In the genomic region with DNA sequence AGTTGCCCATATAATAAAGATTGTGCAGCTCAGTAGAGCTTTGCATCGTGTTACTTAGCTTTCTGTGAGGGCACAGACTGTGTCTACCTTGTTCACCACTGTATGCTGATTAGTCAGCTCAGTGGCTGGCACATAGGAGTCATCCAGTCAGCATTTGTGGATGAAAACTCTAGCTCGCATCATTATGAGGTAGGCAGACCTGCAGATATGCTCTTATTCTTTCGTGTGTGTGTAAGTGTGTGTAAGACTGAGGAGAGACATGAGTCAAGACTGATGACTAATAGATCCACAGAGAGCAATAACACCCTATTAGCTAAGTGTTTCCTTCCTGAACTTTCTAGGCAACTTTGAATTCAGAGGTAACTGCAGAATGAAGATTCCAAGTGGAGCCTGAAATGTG, we compare ENCODE assay signal across 9 cellular contexts. TPM values are rescaled to one million over a fixed set of nuclear protein-coding genes. Genes with fewer than 3 reads are reported as not detected.
DNase-seq lines count a peak whose midpoint lies in the region; ATAC-seq and TF ChIP-seq lines count a peak whose summit lies in the region.
"Had no signal": no experiment of that assay in that cellular context is flagged by ENCODE, and none has a peak within 500 bp of the region (broad histone marks: within the 10 kb centered on the region; RNA-seq: fewer than 3 reads in every experiment).

No MANE protein-coding gene starts in this region.

- no peaks in the 10 kb centered on the region for H3K9me3 Mint-ChIP-seq in activated CD8-positive, alpha-beta memory T cell treated with anti-CD3 and anti-CD28 coated beads, Interleukin-2, amount 10 ng/mL, durations not matched to agents 7 days and 5 days (ENCODE audit: low read depth)

- CTCF ChIA-PET in activated CD8-positive, alpha-beta memory T cell treated with anti-CD3 and anti-CD28 coated beads, Interleukin-2, amount 10 ng/mL, durations not matched to agents 7 days and 5 days (lab: Charles Lee): interaction anchor here (1.5 kb wide), 1 partner anchor 9 kb away, joined by 4 read pairs; no protein-coding TSS in a partner anchor

- peaks cover 61% of the 10 kb centered on the region for H3K36me3 Mint-ChIP-seq in activated CD8-positive, alpha-beta memory T cell treated with anti-CD3 and anti-CD28 coated beads, Interleukin-2, amount 10 ng/mL, durations not matched to agents 7 days and 5 days

- in situ Hi-C loops in GM13977 (cut with MboI; ENCODE audit: low pct_unique_long_range_greater_than_20kb, low sequenced_read_pairs, unreplicated experiment): no loop called here
- in situ Hi-C loops in G401 (cut with HindIII; ENCODE audit: low sequenced_read_pairs): no loop called here

- peak; percentile 49 for DNase-seq in activated CD8-positive, alpha-beta memory T cell treated with anti-CD3 and anti-CD28 coated beads, Interleukin-2, amount 10 ng/mL, durations not matched to agents 7 days and 5 days
- DNase-seq in activated CD8-positive, alpha-beta memory T cell treated with anti-CD3 and anti-CD28 coated beads for 24 hours: no peak
- DNase-seq in activated T-cell treated with anti-CD3 and anti-CD28 coated beads for 4 hours (peak; percentile 19), fibroblast of peridontal ligament (ENCODE audit: extremely low read depth) (peak; percentile 73), GM13977 (ENCODE audit: low spot score) (no peak), G401 (ENCODE audit: low spot score) (no peak)
- peak; percentile 28 to 37 for DNase-seq in stimulated activated CD8-positive, alpha-beta memory T cell treated with anti-CD3 and anti-CD28 coated beads, Interleukin-7, amount 100 ng/mL, for 4 hours (ENCODE audit: low read depth in 2 of 2)
- DNase-seq: NCI-H146 had no signal

- ATAC-seq in activated CD8-positive, alpha-beta memory T cell treated with anti-CD3 and anti-CD28 coated beads, Interleukin-2, amount 10 ng/mL, durations not matched to agents 7 days and 5 days: peak; percentile 83
- no peak for ATAC-seq in GM18907 (IDR thresholded peaks at IDR 0.05; ENCODE audit: unreplicated experiment)

- no peak overlapping the region for H3K27ac Mint-ChIP-seq in activated CD8-positive, alpha-beta memory T cell treated with anti-CD3 and anti-CD28 coated beads, Interleukin-2, amount 10 ng/mL, durations not matched to agents 7 days and 5 days

- no peak for TF ChIP-seq CTCF in GM13977 (IDR thresholded peaks at IDR 0.05; ENCODE audit: extremely low read depth, insufficient read depth, missing control alignments)

- no peaks in the 10 kb centered on the region for H3K27me3 Mint-ChIP-seq in activated CD8-positive, alpha-beta memory T cell treated with anti-CD3 and anti-CD28 coated beads, Interleukin-2, amount 10 ng/mL, durations not matched to agents 7 days and 5 days

- H3K4me1 Mint-ChIP-seq in activated CD8-positive, alpha-beta memory T cell treated with anti-CD3 and anti-CD28 coated beads, Interleukin-2, amount 10 ng/mL, durations not matched to agents 7 days and 5 days: peaks cover 25% of the 10 kb centered on the region

- H3K4me3 Mint-ChIP-seq in activated CD8-positive, alpha-beta memory T cell treated with anti-CD3 and anti-CD28 coated beads, Interleukin-2, amount 10 ng/mL, durations not matched to agents 7 days and 5 days: no peak overlapping the region

RNA-seq across cellular contexts. Expression of gene TTF2, which starts 17.1 kb away (rescaled TPM):
- 100 to 1,000 TPM; 156 to 157 TPM for total RNA-seq in activated CD8-positive, alpha-beta memory T cell treated with anti-CD3 and anti-CD28 coated beads, Interleukin-2, amount 10 ng/mL, durations not matched to agents 7 days and 5 days
- total RNA-seq in G401 (2014; rRNA removed; shearing (Covaris generic)): 19.5 and 29.0 TPM in 2 replicates

RNA-seq across cellular contexts. Expression of gene TRIM45, which starts 44.3 kb away (rescaled TPM):
- total RNA-seq in activated CD8-positive, alpha-beta memory T cell treated with anti-CD3 and anti-CD28 coated beads, Interleukin-2, amount 10 ng/mL, durations not matched to agents 7 days and 5 days: under 1 TPM; 0.26 to 0.75 TPM
- 5.2 and 6.0 TPM in 2 replicates for total RNA-seq in G401 (2014; rRNA removed; shearing (Covaris generic))

Comparison
In these comparisons a context has a peak if more than half of its experiments do, and no peak if none do; other contexts are left out.
1. DNase-seq: peak in activated CD8-positive, alpha-beta memory T cell treated with anti-CD3 and anti-CD28 coated beads, Interleukin-2, amount 10 ng/mL, durations not matched to agents 7 days and 5 days (single experiment), activated T-cell treated with anti-CD3 and anti-CD28 coated beads for 4 hours (single experiment), fibroblast of peridontal ligament (single experiment) and stimulated activated CD8-positive, alpha-beta memory T cell treated with anti-CD3 and anti-CD28 coated beads, Interleukin-7, amount 100 ng/mL, for 4 hours (2 of 2); none in activated CD8-positive, alpha-beta memory T cell treated with anti-CD3 and anti-CD28 coated beads for 24 hours (single experiment), GM13977 (single experiment) and G401 (single experiment).